11 cellular contexts compared by ENCODE assay signal in the genomic region with DNA sequence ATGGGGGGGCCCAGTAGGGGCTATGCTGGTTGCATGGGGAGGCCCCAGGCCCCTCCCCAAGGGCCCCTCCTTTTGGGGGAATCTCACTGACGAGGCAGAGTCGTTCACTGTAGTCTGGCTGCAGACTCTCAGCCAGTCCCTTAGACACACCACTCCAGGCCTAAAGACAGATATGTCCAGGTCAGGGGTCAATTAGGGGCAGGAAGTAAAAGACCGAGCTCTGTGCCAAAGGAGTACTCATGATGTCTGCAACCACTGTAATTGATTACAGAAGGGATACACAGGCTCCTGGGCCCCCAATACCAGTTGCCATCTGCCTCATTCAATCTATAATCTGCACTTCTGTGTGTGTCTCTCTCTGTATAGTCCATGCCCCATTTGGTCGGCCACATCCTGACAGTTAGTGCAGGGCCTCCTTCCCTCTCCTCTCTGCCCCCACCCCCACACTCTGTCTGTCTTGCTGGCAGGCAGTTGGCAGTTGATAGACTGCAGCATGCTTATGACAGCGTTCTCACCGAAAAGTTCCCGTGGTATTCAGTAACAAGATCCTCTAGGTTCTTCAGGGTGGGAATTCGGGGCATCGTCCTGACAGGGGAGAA. TPM values are rescaled to one million over a fixed set of nuclear protein-coding genes. Genes with fewer than 3 reads are reported as not detected.
DNase-seq lines count a peak whose midpoint lies in the region; ATAC-seq and TF ChIP-seq lines count a peak whose summit lies in the region.
"Had no signal": no experiment of that assay in that cellular context is flagged by ENCODE, and none has a peak within 500 bp of the region (broad histone marks: within the 10 kb centered on the region; RNA-seq: fewer than 3 reads in every experiment).

No MANE protein-coding gene starts in this region.

- peak; percentile 69 for DNase-seq in activated CD8-positive, alpha-beta T cell treated with anti-CD3 and anti-CD28 coated beads for 36 hours
- DNase-seq in MM.1S (no peak), germinal center (ENCODE audit: low spot score) (no peak), NCI-H146 treated with DMSO at 0.1 percent for 48 hours (lab: John Stamatoyannopoulos, UW; ENCODE audit: unreplicated experiment) (no peak), cardiac septum (ENCODE audit: low spot score) (no peak)
- DNase-seq: mammary epithelial cell, NCI-H345 had no signal

- H3K27me3 Mint-ChIP-seq in activated CD8-positive, alpha-beta T cell treated with anti-CD3 and anti-CD28 coated beads for 36 hours = no peaks in the 10 kb centered on the region

- peak overlapping the region in 9 of 10 experiments; percentile 39 to 59 (median 51); a peak in 18 of 20 replicates for H3K4me3 ChIP-seq in BLaER1 treated with 17β-estradiol and CSF1 and Interleukin-3, amounts not matched to agents 10 nM and 100 nM
- no peak overlapping the region for H3K4me3 ChIP-seq in mesodermal cell (ENCODE audit: extremely low read depth, insufficient read depth, low read length, poor library complexity, severe bottlenecking)
- no peak overlapping the region for H3K4me3 ChIP-seq in MM.1S (ENCODE audit: low read length)

- POLR2A ChIA-PET in activated CD8-positive, alpha-beta T cell treated with anti-CD3 and anti-CD28 coated beads for 36 hours (lab: Charles Lee) = interaction anchor here (0.7 to 1.0 kb wide), 3 partner anchors 9 to 20 kb away, joined by 3 to 4 read pairs (median 3); a partner anchor contains a TSS

- H3K36me3 ChIP-seq in BLaER1 treated with 17β-estradiol and CSF1 and Interleukin-3, amounts not matched to agents 10 nM and 100 nM = no peaks in the 10 kb centered on the region
- H3K36me3 ChIP-seq in KOPT-K1 (ENCODE audit: insufficient read depth, low read length) (peaks cover 43% of the 10 kb centered on the region), mesodermal cell (ENCODE audit: control insufficient read depth, insufficient read depth, low read length) (no peaks in the 10 kb centered on the region), MM.1S (replicated peaks; ENCODE audit: insufficient read depth, low read length) (no peaks in the 10 kb centered on the region)

- H4K20me1 ChIP-seq in BLaER1 treated with 17β-estradiol and CSF1 and Interleukin-3, amounts not matched to agents 10 nM and 100 nM = peaks cover 0 to 4% (median 0%) of the 10 kb centered on the region in 11 experiments; a peak in 1 of 22 replicates
- H4K20me1 ChIP-seq in MM.1S (ENCODE audit: insufficient read depth, low read length) = no peaks in the 10 kb centered on the region

- H3K4me2 ChIP-seq in BLaER1 treated with 17β-estradiol and CSF1 and Interleukin-3, amounts not matched to agents 10 nM and 100 nM = peak overlapping the region; percentile 49 to 84 (median 77)
- H3K4me2 ChIP-seq in MM.1S (ENCODE audit: low read depth, low read length) = no peak overlapping the region

- H3K9me2 ChIP-seq in MM.1S (replicated peaks; ENCODE audit: insufficient read depth, low read length) = no peaks in the 10 kb centered on the region

- 0 out of 2 replicates have a peak, but pooled peaks cover 3% of the 10 kb centered on the region for H3F3A ChIP-seq in MM.1S (ENCODE audit: insufficient read depth, low read length)

- H3K4me3 Mint-ChIP-seq in activated CD8-positive, alpha-beta T cell treated with anti-CD3 and anti-CD28 coated beads for 36 hours = peak overlapping the region; percentile 88

- no peak for TF ChIP-seq CTCF in activated CD8-positive, alpha-beta T cell treated with anti-CD3 and anti-CD28 coated beads for 36 hours (IDR thresholded peaks at IDR 0.05)
- no peak for TF ChIP-seq CTCF in MM.1S (IDR thresholded peaks at IDR 0.05; ENCODE audit: low read length)

- peaks cover 71% of the 10 kb centered on the region for H3K36me3 Mint-ChIP-seq in activated CD8-positive, alpha-beta T cell treated with anti-CD3 and anti-CD28 coated beads for 36 hours (ENCODE audit: low read depth)

- H3K9me3 ChIP-seq in BLaER1 treated with 17β-estradiol and CSF1 and Interleukin-3, amounts not matched to agents 10 nM and 100 nM (replicated peaks in 1 of 11) = no peaks in the 10 kb centered on the region
- H3K9me3 ChIP-seq in KOPT-K1 (ENCODE audit: insufficient read depth, low read length, poor library complexity, severe bottlenecking) = no peaks in the 10 kb centered on the region
- H3K9me3 ChIP-seq in mesodermal cell (ENCODE audit: control insufficient read depth, low read length) = no peaks in the 10 kb centered on the region
- H3K9me3 ChIP-seq in MM.1S (replicated peaks; ENCODE audit: insufficient read depth, low read length) = no peaks in the 10 kb centered on the region

- no peaks in the 10 kb centered on the region for H3K9me3 Mint-ChIP-seq in activated CD8-positive, alpha-beta T cell treated with anti-CD3 and anti-CD28 coated beads for 36 hours

- CTCF ChIA-PET in activated CD8-positive, alpha-beta T cell treated with anti-CD3 and anti-CD28 coated beads for 36 hours (lab: Charles Lee) = no interaction called here

- peaks cover 86 to 100% (median 94%) of the 10 kb centered on the region in 10 experiments for H3K4me1 ChIP-seq in BLaER1 treated with 17β-estradiol and CSF1 and Interleukin-3, amounts not matched to agents 10 nM and 100 nM
- peaks cover 20% of the 10 kb centered on the region for H3K4me1 ChIP-seq in mesodermal cell (ENCODE audit: control insufficient read depth, insufficient read depth, low read length, poor library complexity, severe bottlenecking)
- peaks cover 24% of the 10 kb centered on the region for H3K4me1 ChIP-seq in MM.1S (ENCODE audit: low read length)

- intact Hi-C loops in activated CD8-positive, alpha-beta T cell treated with anti-CD3 and anti-CD28 coated beads for 36 hours (cut with micrococcal nuclease) = loop anchor here (10.0 kb wide), 2 partner anchors 147 to 427 kb away; a partner anchor contains a TSS
- intact Hi-C loops in cardiac septum (cut with DNase I) = no loop called here

- ATAC-seq in activated CD8-positive, alpha-beta T cell treated with anti-CD3 and anti-CD28 coated beads for 36 hours = peak; percentile 24

- H3K27me3 ChIP-seq in BLaER1 treated with 17β-estradiol and CSF1 and Interleukin-3, amounts not matched to agents 10 nM and 100 nM = peaks cover 74 to 100% (median 96%) of the 10 kb centered on the region in 11 experiments
- H3K27me3 ChIP-seq in MM.1S (replicated peaks; ENCODE audit: insufficient read depth, low read length) = no peaks in the 10 kb centered on the region

- peaks cover 22% of the 10 kb centered on the region for H3K79me2 ChIP-seq in MM.1S (ENCODE audit: low read length)

- peak overlapping the region; percentile 99 for H3K27ac Mint-ChIP-seq in activated CD8-positive, alpha-beta T cell treated with anti-CD3 and anti-CD28 coated beads for 36 hours

- peak overlapping the region in 10 of 11 experiments; percentile 35 to 88 (median 84); a peak in 19 of 22 replicates for H3K27ac ChIP-seq in BLaER1 treated with 17β-estradiol and CSF1 and Interleukin-3, amounts not matched to agents 10 nM and 100 nM
- peak overlapping the region; percentile 99 for H3K27ac ChIP-seq in KOPT-K1 (ENCODE audit: low read depth, low read length, poor library complexity, severe bottlenecking)
- peak overlapping the region; percentile 36 for H3K27ac ChIP-seq in mesodermal cell (ENCODE audit: low read depth, low read length, severe bottlenecking)
- H3K27ac ChIP-seq in MM.1S (ENCODE audit: low read length) = no peak overlapping the region

- 58% methylated on average over 5 of the region's 9 CpGs; no CpG with 5 or more reads in 1 of the 2 experiments for WGBS in mesodermal cell (ENCODE audit: insufficient coverage in 2 of 2), 2 experiments

- H3K9ac ChIP-seq in BLaER1 treated with 17β-estradiol and CSF1 and Interleukin-3, amounts not matched to agents 10 nM and 100 nM = peak overlapping the region; percentile 21 to 76 (median 62); a peak in 18 of 22 replicates
- H3K9ac ChIP-seq in MM.1S (ENCODE audit: low read length) = no peak overlapping the region

- H3K4me1 Mint-ChIP-seq in activated CD8-positive, alpha-beta T cell treated with anti-CD3 and anti-CD28 coated beads for 36 hours (ENCODE audit: low read depth) = peaks cover 48% of the 10 kb centered on the region

- H2AFZ ChIP-seq in MM.1S (ENCODE audit: low read length) = no peak overlapping the region

RNA-seq across cellular contexts. Expression of a gene that starts 1.3 kb away (rescaled TPM):
- 10 to 100 TPM; 17.3 to 20.0 TPM for total RNA-seq in activated CD8-positive, alpha-beta T cell treated with anti-CD3 and anti-CD28 coated beads for 36 hours
- polyA plus RNA-seq in mesodermal cell (2013, experiment 1 of 2) = not detected
- polyA plus RNA-seq in mesodermal cell (2013, experiment 2 of 2) = not detected
- not detected for total RNA-seq in cardiac septum
- total RNA-seq: astrocyte, mammary epithelial cell had no signal
- polyA plus RNA-seq: mammary epithelial cell had no signal

RNA-seq across cellular contexts. Expression of a gene that starts 3.5 kb away (rescaled TPM):
- total RNA-seq in activated CD8-positive, alpha-beta T cell treated with anti-CD3 and anti-CD28 coated beads for 36 hours = 100 to 1,000 TPM; 302 to 310 TPM
- polyA plus RNA-seq in mesodermal cell (2013, experiment 1 of 2) = not detected
- not detected for polyA plus RNA-seq in mesodermal cell (2013, experiment 2 of 2)
- 2.3 TPM for total RNA-seq in cardiac septum
- total RNA-seq: mammary epithelial cell had no signal
- polyA plus RNA-seq: mammary epithelial cell had no signal

RNA-seq across cellular contexts. Expression of a gene that starts 10.5 kb away (rescaled TPM):
- 10 to 100 TPM; 49.2 to 52.0 TPM for total RNA-seq in activated CD8-positive, alpha-beta T cell treated with anti-CD3 and anti-CD28 coated beads for 36 hours
- 45.9 TPM for polyA plus RNA-seq in mesodermal cell (2013, experiment 1 of 2)
- polyA plus RNA-seq in mesodermal cell (2013, experiment 2 of 2) = 40.5 TPM
- total RNA-seq in cardiac septum = 19.1 TPM

RNA-seq across cellular contexts. Expression of a gene that starts 12.2 kb away (rescaled TPM):
- 1 to 10 TPM; 6.0 to 8.7 TPM for total RNA-seq in activated CD8-positive, alpha-beta T cell treated with anti-CD3 and anti-CD28 coated beads for 36 hours
- polyA plus RNA-seq in mesodermal cell (2013, experiment 1 of 2) = 12.7 TPM
- 12.7 TPM for polyA plus RNA-seq in mesodermal cell (2013, experiment 2 of 2)
- total RNA-seq in cardiac septum = 37.4 TPM

RNA-seq across cellular contexts. Expression of a gene that starts 36.8 kb away (rescaled TPM):
- under 1 TPM; 0.54 to 0.63 TPM for total RNA-seq in activated CD8-positive, alpha-beta T cell treated with anti-CD3 and anti-CD28 coated beads for 36 hours
- polyA plus RNA-seq in mesodermal cell (2013, experiment 1 of 2) = 6.2 TPM
- polyA plus RNA-seq in mesodermal cell (2013, experiment 2 of 2) = 5.3 TPM
- 0.67 TPM for total RNA-seq in cardiac septum

Comparison
In these comparisons a context has a peak if more than half of its experiments do, and no peak if none do; other contexts are left out.
1. H3K4me3 ChIP-seq: peak in BLaER1 treated with 17β-estradiol and CSF1 and Interleukin-3, amounts not matched to agents 10 nM and 100 nM (9 of 10); none in mesodermal cell (single experiment) and MM.1S (single experiment).
2. RNA of a gene that starts 1.3 kb away (total RNA-seq): 17.3 to 20.0 TPM in activated CD8-positive, alpha-beta T cell treated with anti-CD3 and anti-CD28 coated beads for 36 hours; not detected in cardiac septum (single experiment); every median in the first group is over 10 times any median in the second.
3. RNA of a gene that starts 3.5 kb away (total RNA-seq): 302 to 310 TPM in activated CD8-positive, alpha-beta T cell treated with anti-CD3 and anti-CD28 coated beads for 36 hours; 2.3 TPM in cardiac septum (single experiment); every median in the first group is over 10 times any median in the second.